Comparison of ENCODE assay signal across 8 cellular contexts in genomic region chr3:140922634-140923033, GRCh38. TPM values are rescaled to one million over a fixed set of nuclear protein-coding genes. Genes with fewer than 3 reads are reported as not detected.
DNase-seq lines count a peak whose midpoint lies in the region; ATAC-seq and TF ChIP-seq lines count a peak whose summit lies in the region.

No MANE protein-coding gene starts in this region.

- TF ChIP-seq CTCF in MM.1S (IDR thresholded peaks at IDR 0.05; ENCODE audit: low read length) (peak; percentile 32), choroid plexus epithelial cell (conservative IDR thresholded peaks at IDR 0.05; ENCODE audit: low read depth, low read length) (peak; percentile 68), neural crest cell (conservative IDR thresholded peaks at IDR 0.05) (peak; percentile 52), lower leg skin (IDR thresholded peaks at IDR 0.05) (no peak)

- H3K36me3 Mint-ChIP-seq in neural crest cell (ENCODE audit: low read depth): no peaks in the 10 kb centered on the region

- H3K27me3 ChIP-seq in MM.1S (replicated peaks; ENCODE audit: insufficient read depth, low read length): no peaks in the 10 kb centered on the region

- peaks cover 24% of the 10 kb centered on the region for H3K27me3 Mint-ChIP-seq in neural crest cell (ENCODE audit: low read depth)

- no peaks in the 10 kb centered on the region for H3K4me1 ChIP-seq in MM.1S (ENCODE audit: low read length)

- H3K4me3 Mint-ChIP-seq in neural crest cell: no peak overlapping the region

- no peaks in the 10 kb centered on the region for H3K9me3 ChIP-seq in MM.1S (replicated peaks; ENCODE audit: insufficient read depth, low read length)

- H3K36me3 ChIP-seq in MM.1S (replicated peaks; ENCODE audit: insufficient read depth, low read length): no peaks in the 10 kb centered on the region

- no peak for TF ChIP-seq POLR2A in lower leg skin (IDR thresholded peaks at IDR 0.05)

- no peaks in the 10 kb centered on the region for H3F3A ChIP-seq in MM.1S (ENCODE audit: insufficient read depth, low read length)

- ATAC-seq in GM19324 (IDR thresholded peaks at IDR 0.05; ENCODE audit: low FRiP score, unreplicated experiment) (no peak), GM18517 (IDR thresholded peaks at IDR 0.05; ENCODE audit: unreplicated experiment) (no peak)

- H2AFZ ChIP-seq in MM.1S (ENCODE audit: low read length): no peak overlapping the region

- no peak overlapping the region for H3K4me2 ChIP-seq in MM.1S (ENCODE audit: low read depth, low read length)

- no peaks in the 10 kb centered on the region for H3K4me1 Mint-ChIP-seq in neural crest cell

- no peaks in the 10 kb centered on the region for H4K20me1 ChIP-seq in MM.1S (ENCODE audit: insufficient read depth, low read length)

- 50 to 85% methylated on average over 1 of the region's 1 CpG for WGBS in lower leg skin, 2 donors

- no peak overlapping the region for H3K27ac ChIP-seq in MM.1S (ENCODE audit: low read length)

- H3K9me3 Mint-ChIP-seq in neural crest cell: no peaks in the 10 kb centered on the region

- H3K4me3 ChIP-seq in MM.1S (ENCODE audit: low read length) (no peak overlapping the region), choroid plexus epithelial cell (ENCODE audit: low read depth, low read length) (no peak overlapping the region), lower leg skin (ENCODE audit: low read depth, poor library complexity, severe bottlenecking) (no peak overlapping the region)

- no peak overlapping the region for H3K9ac ChIP-seq in MM.1S (ENCODE audit: low read length)

- peak; percentile 35 for DNase-seq in DMS53 (lab: John Stamatoyannopoulos, UW)
- DNase-seq in DMS53 treated with DMSO at 0.1 percent for 48 hours (lab: John Stamatoyannopoulos, UW; ENCODE audit: unreplicated experiment): no peak
- no peak for DNase-seq in MM.1S
- DNase-seq in choroid plexus epithelial cell (ENCODE audit: low read depth): peak; percentile 73
- no peak for DNase-seq in neural crest cell (ENCODE audit: low read depth, low spot score)
- no peak for DNase-seq in lower leg skin (ENCODE audit: low spot score in 2 of 2)

- intact Hi-C loops in lower leg skin (cut with DNase I; ENCODE audit: low total_unique reads): no loop called here

- H3K79me2 ChIP-seq in MM.1S (ENCODE audit: low read length): no peaks in the 10 kb centered on the region

- H3K27ac Mint-ChIP-seq in neural crest cell (ENCODE audit: unreplicated experiment): no peak overlapping the region

- no peaks in the 10 kb centered on the region for H3K9me2 ChIP-seq in MM.1S (replicated peaks; ENCODE audit: insufficient read depth, low read length)

RNA-seq across cellular contexts. Expression of gene SLC25A36, which starts 19.0 kb away (rescaled TPM):
- total RNA-seq in neural crest cell (68.2 and 71.2 TPM in 2 replicates), lower leg skin (10 to 100 TPM; 35.1 to 63.3 (median 54.3) TPM)

Comparison
In these comparisons a context has a peak if more than half of its experiments do, and no peak if none do; other contexts are left out.
1. DNase-seq: peak in DMS53 (single experiment) and choroid plexus epithelial cell (single experiment); none in DMS53 treated with DMSO at 0.1 percent for 48 hours (single experiment), MM.1S (single experiment), neural crest cell (single experiment) and lower leg skin (0 of 2).
2. CTCF ChIP-seq: peak in MM.1S (single experiment), choroid plexus epithelial cell (single experiment) and neural crest cell (single experiment); none in lower leg skin (0 of 3).